Comparison of ENCODE assay signal across 1 cellular context in the genomic region with DNA sequence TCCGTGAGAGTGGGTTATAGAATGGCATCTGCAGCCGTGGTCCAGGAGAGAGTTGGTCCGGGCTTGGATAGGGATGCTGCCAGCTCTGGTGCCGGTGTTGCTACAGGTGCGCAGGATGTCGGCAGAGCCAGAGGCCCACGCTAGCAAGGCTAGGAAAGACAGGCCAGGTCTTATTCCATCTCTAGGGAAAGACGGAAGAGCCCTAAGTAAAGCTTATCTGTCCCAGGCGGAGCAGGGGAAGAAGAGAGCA.
TF ChIP-seq lines count a peak whose summit lies in the region.

No MANE protein-coding gene starts in this region.

TF ChIP-seq in IMR-90, 13 proteins besides CTCF, POLR2A, EP300 and RAD21 (continued from another document):
- TF ChIP-seq, protein P1, sequence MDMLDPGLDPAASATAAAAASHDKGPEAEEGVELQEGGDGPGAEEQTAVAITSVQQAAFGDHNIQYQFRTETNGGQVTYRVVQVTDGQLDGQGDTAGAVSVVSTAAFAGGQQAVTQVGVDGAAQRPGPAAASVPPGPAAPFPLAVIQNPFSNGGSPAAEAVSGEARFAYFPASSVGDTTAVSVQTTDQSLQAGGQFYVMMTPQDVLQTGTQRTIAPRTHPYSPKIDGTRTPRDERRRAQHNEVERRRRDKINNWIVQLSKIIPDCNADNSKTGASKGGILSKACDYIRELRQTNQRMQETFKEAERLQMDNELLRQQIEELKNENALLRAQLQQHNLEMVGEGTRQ (IDR thresholded peaks at IDR 0.05; ENCODE audit: low read depth, low read length), result no peak
- TF ChIP-seq CEBPB (IDR thresholded peaks at IDR 0.05; ENCODE audit: low read depth, low read length) (no peak), RFX5 (IDR thresholded peaks at IDR 0.05; ENCODE audit: low read depth, low read length) (no peak)
- TF ChIP-seq, protein P2, sequence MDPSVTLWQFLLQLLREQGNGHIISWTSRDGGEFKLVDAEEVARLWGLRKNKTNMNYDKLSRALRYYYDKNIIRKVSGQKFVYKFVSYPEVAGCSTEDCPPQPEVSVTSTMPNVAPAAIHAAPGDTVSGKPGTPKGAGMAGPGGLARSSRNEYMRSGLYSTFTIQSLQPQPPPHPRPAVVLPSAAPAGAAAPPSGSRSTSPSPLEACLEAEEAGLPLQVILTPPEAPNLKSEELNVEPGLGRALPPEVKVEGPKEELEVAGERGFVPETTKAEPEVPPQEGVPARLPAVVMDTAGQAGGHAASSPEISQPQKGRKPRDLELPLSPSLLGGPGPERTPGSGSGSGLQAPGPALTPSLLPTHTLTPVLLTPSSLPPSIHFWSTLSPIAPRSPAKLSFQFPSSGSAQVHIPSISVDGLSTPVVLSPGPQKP (IDR thresholded peaks at IDR 0.05; ENCODE audit: borderline replicate concordance, low read depth, low read length), result no peak
